Comparison of ENCODE assay signal across 8 cellular contexts in genomic region chr17:4941027-4941610, GRCh38. TPM values are rescaled to one million over a fixed set of nuclear protein-coding genes. Genes with fewer than 3 reads are reported as not detected.
DNase-seq lines count a peak whose midpoint lies in the region; ATAC-seq and TF ChIP-seq lines count a peak whose summit lies in the region.

No MANE protein-coding gene starts in this region.

- H3K9ac ChIP-seq in duodenal mucosa (ENCODE audit: low read depth in 1 of 2, low read length in 2 of 2), result peak overlapping the region; percentile 89 to 91

- H3K36me3 Mint-ChIP-seq in natural killer cell, result peaks cover 7% of the 10 kb centered on the region

- TF ChIP-seq CTCF in BE2C (IDR thresholded peaks at IDR 0.05; ENCODE audit: low read depth, low read length) (no peak), natural killer cell (IDR thresholded peaks at IDR 0.05) (no peak)

- H3K9me3 ChIP-seq in BE2C (no peaks in the 10 kb centered on the region), MG63 (no peaks in the 10 kb centered on the region), duodenal mucosa (ENCODE audit: control insufficient read depth in 1 of 2, low read length in 2 of 2) (no peaks in the 10 kb centered on the region)

- H3K27ac ChIP-seq in duodenal mucosa (ENCODE audit: low read depth, low read length), result no peak overlapping the region

- peak overlapping the region; percentile 87 to 93 for H3K27ac Mint-ChIP-seq in natural killer cell

- intact Hi-C loops in natural killer cell (cut with micrococcal nuclease), result no loop called here

- H3K9me3 Mint-ChIP-seq in natural killer cell, result no peaks in the 10 kb centered on the region

- H3K4me3 ChIP-seq in BE2C (ENCODE audit: low read depth, low read length), result peak overlapping the region; percentile 86
- peak overlapping the region; percentile 70 for H3K4me3 ChIP-seq in MG63
- peak overlapping the region; percentile 93 to 95 for H3K4me3 ChIP-seq in duodenal mucosa (ENCODE audit: low read depth in 1 of 2, low read length in 2 of 2)

- DNase-seq in BE2C (no peak), MG63 (no peak), natural killer cell (no peak), iPS-NIHi7 (ENCODE audit: extremely low spot score) (no peak), amniotic stem cell (lab: John Stamatoyannopoulos, UW) (no peak), left lobe of liver (ENCODE audit: low spot score) (no peak), AML-193 (lab: John Stamatoyannopoulos, UW) (no peak)

- no peaks in the 10 kb centered on the region for H3K27me3 ChIP-seq in BE2C
- H3K27me3 ChIP-seq in MG63, result no peaks in the 10 kb centered on the region
- no peaks in the 10 kb centered on the region for H3K27me3 ChIP-seq in duodenal mucosa (ENCODE audit: control insufficient read depth in 1 of 2, insufficient read depth in 2 of 2, low read length in 2 of 2)

- no peak for ATAC-seq in natural killer cell
- no peak for ATAC-seq in left lobe of liver

- H3K4me1 Mint-ChIP-seq in natural killer cell, result peaks cover 63 to 89% of the 10 kb centered on the region in 2 donors

- H3K36me3 ChIP-seq in BE2C (peaks cover 17% of the 10 kb centered on the region), MG63 (peaks cover 39% of the 10 kb centered on the region), duodenal mucosa (ENCODE audit: control insufficient read depth in 1 of 2, insufficient read depth in 2 of 2, low read length in 2 of 2) (peaks cover 36 to 61% of the 10 kb centered on the region in 2 donors)

- H3K4me3 Mint-ChIP-seq in natural killer cell, result peak overlapping the region; percentile 91

- H3K27me3 Mint-ChIP-seq in natural killer cell (ENCODE audit: low read depth in 2 of 2), result no peaks in the 10 kb centered on the region

- no peaks in the 10 kb centered on the region; the same call in 1 of the 2 replicates for H3K4me1 ChIP-seq in BE2C
- peaks cover 58 to 69% of the 10 kb centered on the region in 2 donors for H3K4me1 ChIP-seq in duodenal mucosa (ENCODE audit: control insufficient read depth in 1 of 2, insufficient read depth in 2 of 2, low read length in 2 of 2)

RNA-seq across cellular contexts. Expression of gene RNF167, which starts 1.1 kb away (rescaled TPM):
- 87.9 TPM for polyA plus RNA-seq in BE2C (2012; ENCODE audit: insufficient read depth, insufficient read length, low read depth)
- 20.4 and 29.9 TPM in 2 replicates for total RNA-seq in MG63 (2014; rRNA removed; shearing (Covaris generic); ENCODE audit: low replicate concordance)
- total RNA-seq in natural killer cell (100 to 1,000 TPM; 149 to 189 (median 177) TPM), left lobe of liver (78.9 TPM)

RNA-seq across cellular contexts. Expression of gene SLC25A11, which starts 1.3 kb away (rescaled TPM):
- polyA plus RNA-seq in BE2C (2012; ENCODE audit: insufficient read depth, insufficient read length, low read depth), result 80.7 TPM
- 48.0 and 87.3 TPM in 2 replicates for total RNA-seq in MG63 (2014; rRNA removed; shearing (Covaris generic); ENCODE audit: low replicate concordance)
- total RNA-seq in natural killer cell (10 to 100 TPM; 34.7 to 47.5 (median 42.5) TPM), left lobe of liver (44.7 TPM)

RNA-seq across cellular contexts. Expression of gene PFN1, which starts 7.2 kb away (rescaled TPM):
- 1,200 TPM for polyA plus RNA-seq in BE2C (2012; ENCODE audit: insufficient read depth, insufficient read length, low read depth)
- 182 and 263 TPM in 2 replicates for total RNA-seq in MG63 (2014; rRNA removed; shearing (Covaris generic); ENCODE audit: low replicate concordance)
- total RNA-seq in natural killer cell (1,000 to 10,000 TPM; 1,278 to 1,379 (median 1,308) TPM), left lobe of liver (254 TPM)

RNA-seq across cellular contexts. Expression of gene GP1BA, which starts 9.0 kb away (rescaled TPM):
- 0.68 TPM for polyA plus RNA-seq in BE2C (2012; ENCODE audit: insufficient read depth, insufficient read length, low read depth)
- total RNA-seq in MG63 (2014; rRNA removed; shearing (Covaris generic); ENCODE audit: low replicate concordance), result not detected in 2 replicates
- total RNA-seq in natural killer cell (1 to 10 TPM in 2 of 3 donors, under 1 TPM in 1; 0.25 to 4.3 (median 2.2) TPM), left lobe of liver (not detected)

RNA-seq across cellular contexts. Expression of gene ENO3, which starts 9.8 kb away (rescaled TPM):
- polyA plus RNA-seq in BE2C (2012; ENCODE audit: insufficient read depth, insufficient read length, low read depth), result 119 TPM
- total RNA-seq in MG63 (2014; rRNA removed; shearing (Covaris generic); ENCODE audit: low replicate concordance), result 1.3 TPM in 1 of 2 replicates, not detected in the other
- total RNA-seq in natural killer cell, result 10 to 100 TPM; 26.1 to 28.4 (median 26.6) TPM
- 52.7 TPM for total RNA-seq in left lobe of liver
